8 cellular contexts compared by ENCODE assay signal in genomic region chr3:80592792-80593191, GRCh38.
"Had no signal": no experiment of that assay in that cellular context is flagged by ENCODE, and none has a peak within 500 bp of the region (broad histone marks: within the 10 kb centered on the region; RNA-seq: fewer than 3 reads in every experiment).

No MANE protein-coding gene starts in this region.

- H3K9me3 ChIP-seq: HAP-1 had no signal

- H2AFZ ChIP-seq: GM23248 had no signal

- H3K9ac ChIP-seq: GM23248 had no signal

- H3K4me1 ChIP-seq: HAP-1 had no signal

- H3K27ac ChIP-seq: GM23248, HL-60 had no signal

- H3K4me3 ChIP-seq: GM23248, HAP-1 had no signal

- H3K36me3 ChIP-seq: HAP-1 had no signal

- DNase-seq: GM23248, GOT3, H7, HFFc6, KG1 had no signal

- ATAC-seq: HCT116 had no signal
